Comparison of ENCODE assay signal across 11 cellular contexts in the genomic region with DNA sequence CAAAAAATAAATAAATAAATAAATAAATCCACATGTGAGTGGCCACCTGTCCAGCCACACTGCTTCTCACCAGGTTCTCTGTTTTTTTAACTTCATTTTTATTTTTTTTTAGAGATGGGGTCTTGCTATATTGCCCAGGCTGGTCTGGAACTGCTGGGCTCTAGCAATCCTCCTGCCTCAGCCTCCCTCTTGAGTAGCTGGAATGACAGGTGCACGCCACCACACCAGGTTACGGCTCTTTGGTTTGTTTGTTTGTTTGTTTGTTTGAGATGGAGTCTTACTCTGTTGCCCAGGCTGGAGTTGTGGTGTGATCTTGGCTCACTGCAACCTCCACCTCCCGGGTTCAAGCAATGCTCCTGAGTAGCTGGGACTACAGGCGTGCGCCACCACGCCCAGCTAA.
"Had no signal": no experiment of that assay in that cellular context is flagged by ENCODE, and none has a peak within 500 bp of the region (broad histone marks: within the 10 kb centered on the region; RNA-seq: fewer than 3 reads in every experiment).

No MANE protein-coding gene starts in this region.

- H3K36me3 ChIP-seq: HAP-1 had no signal

- FAIRE-seq: H1, H54 had no signal

- H3K9me3 ChIP-seq: HAP-1 had no signal

- ATAC-seq: HCT116 had no signal

- H2AFZ ChIP-seq: GM23248 had no signal

- H3K4me3 ChIP-seq: GM23248, GM23338, HAP-1 had no signal

- H3K9me3 Mint-ChIP-seq: GM23338, HFFc6 had no signal

- H3K4me1 ChIP-seq: HAP-1 had no signal

- H3K9ac ChIP-seq: GM23248 had no signal

- DNase-seq: GM23248, GOT3, H7, H9, HCEC 1CT, HFFc6 had no signal

- H3K4me2 ChIP-seq: GM23338 had no signal

- H3K27ac Mint-ChIP-seq: GM23338, H9, HFFc6 had no signal

- H3K4me3 Mint-ChIP-seq: GM23338, H9, HFFc6 had no signal

- H3K27ac ChIP-seq: GM23248 had no signal
